Comparison of ENCODE assay signal across 23 cellular contexts in the genomic region with DNA sequence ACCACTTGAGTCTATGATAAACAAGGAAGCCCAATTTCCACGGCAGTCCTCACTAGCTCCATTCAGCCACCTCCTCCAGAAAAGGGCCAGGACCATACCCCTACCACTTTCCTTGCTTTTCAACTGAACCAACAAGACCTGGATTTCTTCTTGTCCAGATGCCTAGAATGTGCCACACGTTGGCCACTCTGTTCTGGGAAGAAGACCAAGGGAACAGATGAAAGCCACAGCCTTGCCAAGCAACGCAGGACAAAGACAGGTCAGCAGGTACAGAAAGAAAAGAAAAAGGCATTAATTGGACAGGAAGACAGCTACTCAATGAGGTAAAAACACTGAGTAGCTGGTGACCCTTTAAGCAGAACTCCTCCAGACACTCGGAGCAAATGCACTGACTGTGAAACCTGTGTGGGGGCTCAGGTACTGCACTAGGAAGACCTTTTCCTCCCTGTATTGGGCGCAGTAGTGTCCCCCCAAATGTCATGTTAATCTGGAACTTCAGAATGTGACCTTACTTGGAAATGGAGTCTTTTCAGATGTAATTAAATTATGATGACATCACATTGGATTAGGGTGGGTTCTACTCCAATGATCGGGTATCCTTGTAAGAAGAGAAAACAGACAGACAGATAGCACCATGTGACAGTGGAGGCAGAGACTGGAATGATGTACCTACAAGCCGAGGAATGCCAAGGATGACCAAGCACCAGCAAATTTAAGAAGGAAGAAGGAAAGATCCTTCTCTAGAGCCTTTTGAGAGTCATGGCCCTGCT. TPM values are rescaled to one million over a fixed set of nuclear protein-coding genes. Genes with fewer than 3 reads are reported as not detected.
A peak's percentile ranks its signal among the peaks of the same experiment; 100 is the strongest.
DNase-seq lines count a peak whose midpoint lies in the region; ATAC-seq and TF ChIP-seq lines count a peak whose summit lies in the region.
"Had no signal": no experiment of that assay in that cellular context is flagged by ENCODE, and none has a peak within 500 bp of the region (broad histone marks: within the 10 kb centered on the region; RNA-seq: fewer than 3 reads in every experiment).

No MANE protein-coding gene starts in this region.

- DNase-seq in breast epithelium (ENCODE audit: low spot score in 2 of 2) (no peak), MCF 10A (ENCODE audit: unreplicated experiment) (no peak), WTC11 (ENCODE audit: low spot score) (no peak), kidney glomerular epithelial cell (lab: John Stamatoyannopoulos, UW) (peak; percentile 7), progenitor cell of endocrine pancreas (ENCODE audit: low spot score, unreplicated experiment) (no peak), D341Med (ENCODE audit: low spot score) (no peak)
- DNase-seq in central memory CD4-positive, alpha-beta T cell = no peak
- DNase-seq: ACHN; activated naive CD4-positive, alpha-beta T cell treated with anti-CD3 and anti-CD28 coated beads, Interleukin-2, amount 10 ng/mL, durations not matched to agents 7 days and 5 days; CD4-positive, CD25-positive, alpha-beta regulatory T cell; DMS53; foreskin keratinocyte; MG63; NCI-H187 treated with DMSO at 0.1 percent for 48 hours; retina; SHP77 treated with DMSO at 0.1 percent for 48 hours; stimulated activated CD4-positive, alpha-beta T cell treated with anti-CD3 and anti-CD28 coated beads, Interleukin-15, amount 100 ng/mL, for 24 hours; tibial artery had no signal

- H3K27ac Mint-ChIP-seq in MCF 10A (ENCODE audit: low read depth, unreplicated experiment) (no peak overlapping the region), WTC11 (no peak overlapping the region), progenitor cell of endocrine pancreas (peak overlapping the region; percentile 3)
- H3K27ac Mint-ChIP-seq: activated naive CD4-positive, alpha-beta T cell treated with anti-CD3 and anti-CD28 coated beads, Interleukin-2, amount 10 ng/mL, durations not matched to agents 7 days and 5 days; CD4-positive, CD25-positive, alpha-beta regulatory T cell; dendritic cell treated with granulocyte-macrophage colony-stimulating factor and Interleukin-4, amounts not matched to agents 40 ng/mL and 50 ng/mL, for 4 days; stimulated activated effector memory CD8-positive, alpha-beta T cell treated with anti-CD3 and anti-CD28 coated beads, Interleukin-12 subunit alpha, Interleukin-12 subunit beta, amount 100 ng/mL, for 72 hours had no signal

- TF ChIP-seq CTCF in breast epithelium (IDR thresholded peaks at IDR 0.05) (no peak), MCF 10A (IDR thresholded peaks at IDR 0.05; ENCODE audit: unreplicated experiment) (no peak), WTC11 (IDR thresholded peaks at IDR 0.05) (no peak), progenitor cell of endocrine pancreas (IDR thresholded peaks at IDR 0.05; ENCODE audit: unreplicated experiment) (no peak)

- no peaks in the 10 kb centered on the region for H3K36me3 ChIP-seq in breast epithelium
- H3K36me3 ChIP-seq: MG63, tibial artery had no signal

- POLR2A ChIA-PET in MCF 10A (lab: Yijun Ruan, JAX) = interaction anchor here (0.7 kb wide), 2 partner anchors 17 to 82 kb away, joined by 3 read pairs; no protein-coding TSS in a partner anchor
- POLR2A ChIA-PET in WTC11 (lab: Charles Lee) = interaction anchor here (1.1 to 2.9 kb wide), 2 partner anchors 16 to 23 kb away, joined by 5 to 18 read pairs; no protein-coding TSS in a partner anchor

- H3K9me3 Mint-ChIP-seq in MCF 10A (ENCODE audit: unreplicated experiment) = no peaks in the 10 kb centered on the region
- no peaks in the 10 kb centered on the region for H3K9me3 Mint-ChIP-seq in WTC11
- no peaks in the 10 kb centered on the region for H3K9me3 Mint-ChIP-seq in progenitor cell of endocrine pancreas (ENCODE audit: low read depth)
- H3K9me3 Mint-ChIP-seq: activated naive CD4-positive, alpha-beta T cell treated with anti-CD3 and anti-CD28 coated beads, Interleukin-2, amount 10 ng/mL, durations not matched to agents 7 days and 5 days; dendritic cell treated with granulocyte-macrophage colony-stimulating factor and Interleukin-4, amounts not matched to agents 40 ng/mL and 50 ng/mL, for 4 days; stimulated activated effector memory CD8-positive, alpha-beta T cell treated with anti-CD3 and anti-CD28 coated beads, Interleukin-12 subunit alpha, Interleukin-12 subunit beta, amount 100 ng/mL, for 72 hours had no signal

- no peak for ATAC-seq in WTC11
- no peak for ATAC-seq in GM19455 (IDR thresholded peaks at IDR 0.05; ENCODE audit: unreplicated experiment)
- ATAC-seq: foreskin keratinocyte; stimulated activated effector memory CD8-positive, alpha-beta T cell treated with anti-CD3 and anti-CD28 coated beads, Interleukin-12 subunit alpha, Interleukin-12 subunit beta, amount 100 ng/mL, for 72 hours had no signal

- CTCF ChIA-PET in MCF 10A (lab: Yijun Ruan, JAX) (interaction anchor here (0.6 kb wide), 1 partner anchor 36 kb away, joined by 3 read pairs; no protein-coding TSS in a partner anchor), WTC11 (lab: Charles Lee) (interaction anchor here (1.0 to 1.4 kb wide), 2 partner anchors 14 to 68 kb away, joined by 3 read pairs; no protein-coding TSS in a partner anchor)

- H3K9me3 ChIP-seq in breast epithelium = no peaks in the 10 kb centered on the region
- H3K9me3 ChIP-seq: MG63, tibial artery had no signal

- intact Hi-C loops in breast epithelium (cut with DNase I; ENCODE audit: low total_unique reads) (no loop called here), MCF 10A (cut with micrococcal nuclease) (no loop called here)

- no TSS peak for BruUV-seq in MCF 10A (replicated peaks; lab: Mats Ljungman, UMichigan)

- no peaks in the 10 kb centered on the region for H3K27me3 ChIP-seq in breast epithelium

- H3K4me3 ChIP-seq in breast epithelium = peak overlapping the region in 2 of 3 donors; percentile 72 to 79
- H3K4me3 ChIP-seq: MG63, tibial artery had no signal

- no peak for TF ChIP-seq POLR2A in breast epithelium (IDR thresholded peaks at IDR 0.05)

- H3K27me3 Mint-ChIP-seq in MCF 10A (ENCODE audit: insufficient read depth, unreplicated experiment) (peaks cover 10% of the 10 kb centered on the region), WTC11 (ENCODE audit: low read depth) (no peaks in the 10 kb centered on the region; the same call in 1 of the 2 replicates), progenitor cell of endocrine pancreas (no peaks in the 10 kb centered on the region)

- no peaks in the 10 kb centered on the region for H3K36me3 Mint-ChIP-seq in MCF 10A (ENCODE audit: insufficient read depth, unreplicated experiment)
- H3K36me3 Mint-ChIP-seq in WTC11 = peaks cover 21% of the 10 kb centered on the region
- H3K36me3 Mint-ChIP-seq in progenitor cell of endocrine pancreas (ENCODE audit: insufficient read depth) = peaks cover 7% of the 10 kb centered on the region
- H3K36me3 Mint-ChIP-seq: CD4-positive, CD25-positive, alpha-beta regulatory T cell; stimulated activated effector memory CD8-positive, alpha-beta T cell treated with anti-CD3 and anti-CD28 coated beads, Interleukin-12 subunit alpha, Interleukin-12 subunit beta, amount 100 ng/mL, for 72 hours had no signal

- no peaks in the 10 kb centered on the region for H3K4me1 ChIP-seq in breast epithelium
- H3K4me1 ChIP-seq: foreskin keratinocyte had no signal

- peaks cover 12% of the 10 kb centered on the region for H3K4me1 Mint-ChIP-seq in MCF 10A (ENCODE audit: insufficient read depth, unreplicated experiment)
- peaks cover 46% of the 10 kb centered on the region for H3K4me1 Mint-ChIP-seq in WTC11
- H3K4me1 Mint-ChIP-seq in progenitor cell of endocrine pancreas (ENCODE audit: low read depth) = peaks cover 31% of the 10 kb centered on the region

- peak overlapping the region in 1 of 2 donors; percentile 14 for H3K27ac ChIP-seq in breast epithelium
- H3K27ac ChIP-seq: epithelial cell of prostate, foreskin keratinocyte, tibial artery had no signal

- H3K4me3 Mint-ChIP-seq in MCF 10A (ENCODE audit: unreplicated experiment) (no peak overlapping the region), WTC11 (peak overlapping the region; percentile 90), progenitor cell of endocrine pancreas (ENCODE audit: low read depth) (peak overlapping the region; percentile 92)
- H3K4me3 Mint-ChIP-seq: activated naive CD4-positive, alpha-beta T cell treated with anti-CD3 and anti-CD28 coated beads, Interleukin-2, amount 10 ng/mL, durations not matched to agents 7 days and 5 days; CD4-positive, CD25-positive, alpha-beta regulatory T cell; dendritic cell treated with granulocyte-macrophage colony-stimulating factor and Interleukin-4, amounts not matched to agents 40 ng/mL and 50 ng/mL, for 4 days; stimulated activated effector memory CD8-positive, alpha-beta T cell treated with anti-CD3 and anti-CD28 coated beads, Interleukin-12 subunit alpha, Interleukin-12 subunit beta, amount 100 ng/mL, for 72 hours had no signal

TF ChIP-seq in WTC11, 78 proteins besides CTCF, POLR2A, EP300 and RAD21 (continues in another document):
- TF ChIP-seq ZNF232 (CRISPR knock-in tag; IDR thresholded peaks at IDR 0.05) (no peak), NFE2L1 (CRISPR knock-in tag; IDR thresholded peaks at IDR 0.05) (no peak), SOX15 (CRISPR knock-in tag; IDR thresholded peaks at IDR 0.05) (no peak), TEAD1 (CRISPR knock-in tag; IDR thresholded peaks at IDR 0.05) (no peak), ZNF396 (CRISPR knock-in tag; IDR thresholded peaks at IDR 0.05; ENCODE audit: borderline replicate concordance) (no peak), ZNF416 (CRISPR knock-in tag; IDR thresholded peaks at IDR 0.05) (no peak), NR1H2 (CRISPR knock-in tag; IDR thresholded peaks at IDR 0.05) (no peak)
- TF ChIP-seq, protein P1, sequence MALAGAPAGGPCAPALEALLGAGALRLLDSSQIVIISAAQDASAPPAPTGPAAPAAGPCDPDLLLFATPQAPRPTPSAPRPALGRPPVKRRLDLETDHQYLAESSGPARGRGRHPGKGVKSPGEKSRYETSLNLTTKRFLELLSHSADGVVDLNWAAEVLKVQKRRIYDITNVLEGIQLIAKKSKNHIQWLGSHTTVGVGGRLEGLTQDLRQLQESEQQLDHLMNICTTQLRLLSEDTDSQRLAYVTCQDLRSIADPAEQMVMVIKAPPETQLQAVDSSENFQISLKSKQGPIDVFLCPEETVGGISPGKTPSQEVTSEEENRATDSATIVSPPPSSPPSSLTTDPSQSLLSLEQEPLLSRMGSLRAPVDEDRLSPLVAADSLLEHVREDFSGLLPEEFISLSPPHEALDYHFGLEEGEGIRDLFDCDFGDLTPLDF (CRISPR knock-in tag; IDR thresholded peaks at IDR 0.05) = no peak
- TF ChIP-seq, protein P2, sequence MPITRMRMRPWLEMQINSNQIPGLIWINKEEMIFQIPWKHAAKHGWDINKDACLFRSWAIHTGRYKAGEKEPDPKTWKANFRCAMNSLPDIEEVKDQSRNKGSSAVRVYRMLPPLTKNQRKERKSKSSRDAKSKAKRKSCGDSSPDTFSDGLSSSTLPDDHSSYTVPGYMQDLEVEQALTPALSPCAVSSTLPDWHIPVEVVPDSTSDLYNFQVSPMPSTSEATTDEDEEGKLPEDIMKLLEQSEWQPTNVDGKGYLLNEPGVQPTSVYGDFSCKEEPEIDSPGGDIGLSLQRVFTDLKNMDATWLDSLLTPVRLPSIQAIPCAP (CRISPR knock-in tag; IDR thresholded peaks at IDR 0.05) = no peak

RNA-seq across cellular contexts. Expression of a gene that starts 2.0 kb away (rescaled TPM):
- total RNA-seq in breast epithelium (1 to 10 TPM in 2 of 3 donors, under 1 TPM in 1; 0.32 to 4.2 (median 3.6) TPM), MCF 10A (2022) (3.5 and 3.6 TPM in 2 replicates), WTC11 (2021) (27.9 to 31.3 TPM (median 28.6 TPM) in 3 replicates), progenitor cell of endocrine pancreas (23.1 and 29.0 TPM in 2 replicates)
- total RNA-seq: CD4-positive, CD25-positive, alpha-beta regulatory T cell; T-helper 1 cell treated with Interleukin-12 subunit alpha and Interleukin-12 subunit beta and Interleukin-4 antibody, amounts not matched to agents 30 ng/mL and 1 ng/mL, for 36 hours had no signal
